In genomic region chr9:129139233-129139992, GRCh38 we compare ENCODE assay signal across 8 cellular contexts.
DNase-seq lines count a peak whose midpoint lies in the region; ATAC-seq and TF ChIP-seq lines count a peak whose summit lies in the region.

No MANE protein-coding gene starts in this region.

- TF ChIP-seq CTCF in choroid plexus epithelial cell (conservative IDR thresholded peaks at IDR 0.05; ENCODE audit: low read depth, low read length) = peak; percentile 83

- peak; percentile 86 for DNase-seq in GM03348 (ENCODE audit: low spot score)
- DNase-seq in NCI-H446 treated with DMSO at 0.1 percent for 48 hours (lab: John Stamatoyannopoulos, UW) = peak; percentile 52
- peak; percentile 60 for DNase-seq in activated CD4-positive, alpha-beta T cell treated with anti-CD3 and anti-CD28 coated beads for 1 hour
- peak; percentile 91 for DNase-seq in choroid plexus epithelial cell (ENCODE audit: low read depth)
- DNase-seq in kidney tubule cell (ENCODE audit: low spot score) = peak; percentile 85
- peak; percentile 48 for DNase-seq in stimulated activated CD4-positive, alpha-beta T cell treated with anti-CD3 and anti-CD28 coated beads, Interleukin-1b, Interleukin-23, amount 100 ng/mL, for 1 hour (ENCODE audit: low read depth in 2 of 2)

- H3K4me3 ChIP-seq in choroid plexus epithelial cell (ENCODE audit: low read depth, low read length) = peak overlapping the region; percentile 45

- ATAC-seq in HG03108 (IDR thresholded peaks at IDR 0.05; ENCODE audit: unreplicated experiment) (peak; percentile 27), GM21367 (IDR thresholded peaks at IDR 0.05; ENCODE audit: unreplicated experiment) (no peak)
